Comparison of ENCODE assay signal across 12 cellular contexts in the genomic region with DNA sequence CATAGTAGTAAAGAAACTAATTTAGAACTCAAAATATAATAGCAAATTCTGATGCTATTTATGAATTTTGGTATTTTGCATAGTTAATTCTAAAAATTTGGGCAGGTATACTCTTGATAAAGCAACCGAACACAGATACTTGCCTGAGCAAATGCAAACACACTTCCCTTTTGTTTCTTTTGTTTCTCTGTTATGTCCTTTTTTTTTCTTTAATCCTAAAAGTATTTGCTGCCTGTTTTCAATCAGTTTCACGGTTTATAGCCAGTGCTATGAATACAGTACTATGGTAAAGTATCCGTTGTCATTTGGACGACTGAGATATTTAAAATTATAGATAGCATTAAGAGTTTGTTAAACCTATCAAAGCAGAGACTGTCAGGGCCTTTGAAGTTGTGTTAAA. TPM values are rescaled to one million over a fixed set of nuclear protein-coding genes. Genes with fewer than 3 reads are reported as not detected.
DNase-seq lines count a peak whose midpoint lies in the region; ATAC-seq and TF ChIP-seq lines count a peak whose summit lies in the region.
"Had no signal": no experiment of that assay in that cellular context is flagged by ENCODE, and none has a peak within 500 bp of the region (broad histone marks: within the 10 kb centered on the region; RNA-seq: fewer than 3 reads in every experiment).

No MANE protein-coding gene starts in this region.

- H3K4me1 ChIP-seq in BE2C = peaks cover 10% of the 10 kb centered on the region

- H3K9ac ChIP-seq in SU-DHL-6 (ENCODE audit: low read length) = peak overlapping the region; percentile 99

- no peaks in the 10 kb centered on the region for H3K9me2 ChIP-seq in SU-DHL-6 (replicated peaks; ENCODE audit: insufficient read depth, low read length)

- no peaks in the 10 kb centered on the region for H4K20me1 ChIP-seq in SU-DHL-6 (ENCODE audit: low read depth, low read length)

- ATAC-seq in HG03342 (IDR thresholded peaks at IDR 0.05; ENCODE audit: unreplicated experiment) (no peak), GM21825 (IDR thresholded peaks at IDR 0.05; ENCODE audit: unreplicated experiment) (no peak), HG02678 (IDR thresholded peaks at IDR 0.05; ENCODE audit: unreplicated experiment) (no peak), GM21526 (IDR thresholded peaks at IDR 0.05; ENCODE audit: low FRiP score, unreplicated experiment) (no peak)

- H3K36me3 ChIP-seq in BE2C (0 out of 2 replicates have a peak, but pooled peaks cover 3% of the 10 kb centered on the region), SU-DHL-6 (ENCODE audit: low read length) (peaks cover 9% of the 10 kb centered on the region; the same call in 1 of the 2 replicates)

- peak overlapping the region; percentile 83 for H3K4me3 ChIP-seq in BE2C (ENCODE audit: low read depth, low read length)
- H3K4me3 ChIP-seq in GM12865 (ENCODE audit: low read depth, low read length) = peak overlapping the region; percentile 95
- H3K4me3 ChIP-seq in SU-DHL-6 (ENCODE audit: insufficient read depth, low read length, poor library complexity, severe bottlenecking) = peak overlapping the region; percentile 99
- peak overlapping the region; percentile 26 for H3K4me3 ChIP-seq in epithelial cell of proximal tubule (ENCODE audit: low read depth, low read length)

- DNase-seq in BE2C (no peak), GM12865 (ENCODE audit: low read depth) (no peak), epithelial cell of proximal tubule (ENCODE audit: low read depth) (no peak)
- DNase-seq: caudate nucleus, DMS153, naive B cell, NCI-H1694 treated with DMSO at 0.1 percent for 48 hours had no signal

- peaks cover 56% of the 10 kb centered on the region for H3K79me2 ChIP-seq in SU-DHL-6 (ENCODE audit: insufficient read depth, low read length)

- H3K27ac ChIP-seq in SU-DHL-6 (ENCODE audit: low read depth, low read length) = peak overlapping the region; percentile 98

- no peaks in the 10 kb centered on the region for H3K9me3 ChIP-seq in BE2C
- no peaks in the 10 kb centered on the region for H3K9me3 ChIP-seq in SU-DHL-6 (ENCODE audit: insufficient read depth, low read length)

- no peak overlapping the region for H2AFZ ChIP-seq in SU-DHL-6 (ENCODE audit: low read depth, low read length, severe bottlenecking)

- TF ChIP-seq CTCF in BE2C (IDR thresholded peaks at IDR 0.05; ENCODE audit: low read depth, low read length) (no peak), GM12865 (IDR thresholded peaks at IDR 0.05; ENCODE audit: insufficient read depth, low read depth, low read length, missing control alignments) (no peak), SU-DHL-6 (IDR thresholded peaks at IDR 0.05; ENCODE audit: insufficient read depth, low read length, poor library complexity, severe bottlenecking) (no peak), epithelial cell of proximal tubule (conservative IDR thresholded peaks at IDR 0.05; ENCODE audit: low read depth, low read length) (no peak)

- H3K4me2 ChIP-seq in SU-DHL-6 (ENCODE audit: low read depth, low read length, poor library complexity, severe bottlenecking) = peak overlapping the region; percentile 83

- no peaks in the 10 kb centered on the region for H3K27me3 ChIP-seq in BE2C
- H3K27me3 ChIP-seq in SU-DHL-6 (ENCODE audit: low read length) = no peaks in the 10 kb centered on the region

- H3F3A ChIP-seq in SU-DHL-6 (ENCODE audit: insufficient read depth) = peaks cover 6% of the 10 kb centered on the region

RNA-seq across cellular contexts. Expression of gene PHF6, which starts 2.6 kb away (rescaled TPM):
- polyA plus RNA-seq in BE2C (2012; ENCODE audit: insufficient read depth, insufficient read length, low read depth) = 16.1 TPM
- total RNA-seq in epithelial cell of proximal tubule = 23.2 and 26.7 TPM in 2 replicates

Comparison
In these comparisons a context has a peak if more than half of its experiments do, and no peak if none do; other contexts are left out.
1. H3K4me3 ChIP-seq: peak in every context shown above with its lines; median percentile 99 in SU-DHL-6; 95 in GM12865; 83 in BE2C; 26 in epithelial cell of proximal tubule.